30 cellular contexts compared by ENCODE assay signal in genomic region chr19:37959665-37960114, GRCh38. TPM values are rescaled to one million over a fixed set of nuclear protein-coding genes. Genes with fewer than 3 reads are reported as not detected.
DNase-seq lines count a peak whose midpoint lies in the region; ATAC-seq, FAIRE-seq and TF ChIP-seq lines count a peak whose summit lies in the region.
"Had no signal": no experiment of that assay in that cellular context is flagged by ENCODE, and none has a peak within 500 bp of the region (broad histone marks: within the 10 kb centered on the region; RNA-seq: fewer than 3 reads in every experiment).

No MANE protein-coding gene starts in this region.

- H3K36me3 ChIP-seq in ACC112 (ENCODE audit: insufficient read depth, low read length) (peaks cover 4% of the 10 kb centered on the region; the same call in 1 of the 2 replicates), OCI-LY7 (ENCODE audit: insufficient read depth, low read length) (peaks cover 25% of the 10 kb centered on the region)
- H3K36me3 ChIP-seq: BE2C, tibial nerve had no signal

- peaks cover 20% of the 10 kb centered on the region; the same call in 1 of the 2 replicates for H3K9me3 ChIP-seq in OCI-LY7 (ENCODE audit: low read length)

- H4K20me1 ChIP-seq in OCI-LY7 (ENCODE audit: insufficient read depth, low read length), result no peaks in the 10 kb centered on the region

- intact Hi-C loops in OCI-LY7 (cut with micrococcal nuclease; ENCODE audit: unreplicated experiment), result loop anchor here (5.0 kb wide), 1 partner anchor 32 kb away; no protein-coding TSS in a partner anchor
- intact Hi-C loops in activated T-helper 1 cell treated with anti-CD3 and anti-CD28 coated beads, Interleukin-12 subunit alpha, Interleukin-12 subunit beta, Interleukin-2, Interleukin-4 antibody, amounts not matched to agents 30 ng/mL and 10 ng/mL and 1 ng/mL, durations not matched to agents 14 hours and 24 hours and 36 hours (cut with micrococcal nuclease), result no loop called here

- H3K9me2 ChIP-seq in OCI-LY7 (ENCODE audit: insufficient read depth, low read length), result no peaks in the 10 kb centered on the region

- peaks cover 2% of the 10 kb centered on the region for H3K36me3 Mint-ChIP-seq in activated T-helper 1 cell treated with anti-CD3 and anti-CD28 coated beads, Interleukin-12 subunit alpha, Interleukin-12 subunit beta, Interleukin-2, Interleukin-4 antibody, amounts not matched to agents 30 ng/mL and 10 ng/mL and 1 ng/mL, durations not matched to agents 14 hours and 24 hours and 36 hours (ENCODE audit: low read depth)

- no peak overlapping the region for H3K27ac Mint-ChIP-seq in activated T-helper 1 cell treated with anti-CD3 and anti-CD28 coated beads, Interleukin-12 subunit alpha, Interleukin-12 subunit beta, Interleukin-2, Interleukin-4 antibody, amounts not matched to agents 30 ng/mL and 10 ng/mL and 1 ng/mL, durations not matched to agents 14 hours and 24 hours and 36 hours
- H3K27ac Mint-ChIP-seq: activated CD4-positive, alpha-beta memory T cell treated with anti-CD3 and anti-CD28 coated beads for 36 hours; activated naive CD4-positive, alpha-beta T cell treated with anti-CD3 and anti-CD28 coated beads for 36 hours; brain; immature natural killer cell; T-cell had no signal

- H3K79me2 ChIP-seq in ACC112 (ENCODE audit: control insufficient read depth, insufficient read depth, low read length, unreplicated experiment), result peaks cover 20% of the 10 kb centered on the region
- H3K79me2 ChIP-seq in OCI-LY7 (ENCODE audit: insufficient read depth, low read depth, low read length), result peaks cover 82% of the 10 kb centered on the region

- H3K4me1 ChIP-seq in ACC112 (ENCODE audit: control insufficient read depth, insufficient read depth, low read length, unreplicated experiment) (peaks cover 8% of the 10 kb centered on the region), OCI-LY7 (ENCODE audit: insufficient read depth, low read length, poor library complexity, severe bottlenecking) (peaks cover 56% of the 10 kb centered on the region)
- H3K4me1 ChIP-seq: parathyroid adenoma had no signal

- peaks cover 28% of the 10 kb centered on the region for H3K9me3 Mint-ChIP-seq in activated T-helper 1 cell treated with anti-CD3 and anti-CD28 coated beads, Interleukin-12 subunit alpha, Interleukin-12 subunit beta, Interleukin-2, Interleukin-4 antibody, amounts not matched to agents 30 ng/mL and 10 ng/mL and 1 ng/mL, durations not matched to agents 14 hours and 24 hours and 36 hours

- no TSS peak for BruUV-seq in OCI-LY7 (replicated peaks; lab: Mats Ljungman, UMichigan)

- DNase-seq in GM12864 (ENCODE audit: low read depth) (no peak), OCI-LY7 (ENCODE audit: low spot score) (no peak), DMS53 (lab: John Stamatoyannopoulos, UW) (no peak)
- no peak for DNase-seq in activated CD4-positive, alpha-beta T cell treated with anti-CD3 and anti-CD28 coated beads for 1 hour
- no peak for DNase-seq in activated T-helper 1 cell treated with anti-CD3 and anti-CD28 coated beads, Interleukin-12 subunit alpha, Interleukin-12 subunit beta, Interleukin-2, Interleukin-4 antibody, amounts not matched to agents 30 ng/mL and 10 ng/mL and 1 ng/mL, durations not matched to agents 14 hours and 24 hours and 36 hours (ENCODE audit: low spot score)
- DNase-seq: ACHN; activated CD4-positive, alpha-beta memory T cell treated with anti-CD3 and anti-CD28 coated beads for 36 hours; activated naive CD4-positive, alpha-beta T cell treated with anti-CD3 and anti-CD28 coated beads for 36 hours; BE2C; dorsolateral prefrontal cortex; GM23248; immature natural killer cell; Kasumi-1; NCI-H1436 treated with DMSO at 0.1 percent for 48 hours; NCI-H446 treated with DMSO at 0.1 percent for 48 hours; NCI-H82; stimulated activated CD4-positive, alpha-beta T cell treated with anti-CD3 and anti-CD28 coated beads, Interleukin-1b, Interleukin-23, amount 100 ng/mL, for 48 hours; T-cell had no signal

- POLR2A ChIA-PET in OCI-LY7 (lab: Charles Lee), result interaction anchor here (0.6 kb wide), 1 partner anchor 20 kb away, joined by 3 read pairs; no protein-coding TSS in a partner anchor

- no peak for TF ChIP-seq POLR2A in GM18505 (IDR thresholded peaks at IDR 0.05; ENCODE audit: borderline replicate concordance, extremely low read depth, insufficient read depth, insufficient read length)

- H3K4me3 ChIP-seq in ACC112 (ENCODE audit: low read depth, low read length) (peak overlapping the region; percentile 29; the same call in 1 of the 2 replicates), GM12864 (ENCODE audit: low read depth, low read length) (peak overlapping the region; percentile 16; the same call in 1 of the 2 replicates), OCI-LY7 (ENCODE audit: low read depth, low read length, poor library complexity, severe bottlenecking) (peak overlapping the region; percentile 7)
- H3K4me3 ChIP-seq: dorsolateral prefrontal cortex, GM23248, smooth muscle cell, tibial nerve had no signal

- H3K4me3 Mint-ChIP-seq in activated T-helper 1 cell treated with anti-CD3 and anti-CD28 coated beads, Interleukin-12 subunit alpha, Interleukin-12 subunit beta, Interleukin-2, Interleukin-4 antibody, amounts not matched to agents 30 ng/mL and 10 ng/mL and 1 ng/mL, durations not matched to agents 14 hours and 24 hours and 36 hours, result no peak overlapping the region
- H3K4me3 Mint-ChIP-seq: activated CD4-positive, alpha-beta memory T cell treated with anti-CD3 and anti-CD28 coated beads for 36 hours; activated naive CD4-positive, alpha-beta T cell treated with anti-CD3 and anti-CD28 coated beads for 36 hours; brain; immature natural killer cell; T-cell had no signal

- peak; percentile 17 for FAIRE-seq in islet of Langerhans (lab: Jason Lieb, UNC)

- H3K27ac ChIP-seq in ACC112 (ENCODE audit: low read depth, low read length) (peak overlapping the region; percentile 23; the same call in 1 of the 2 replicates), OCI-LY7 (ENCODE audit: low read depth, low read length, poor library complexity, severe bottlenecking) (peak overlapping the region; percentile 41)
- H3K27ac ChIP-seq: dorsolateral prefrontal cortex, GM23248, parathyroid adenoma, RWPE1, tibial nerve had no signal

- H2AFZ ChIP-seq in ACC112 (ENCODE audit: low read length, unreplicated experiment), result no peak overlapping the region
- no peak overlapping the region for H2AFZ ChIP-seq in OCI-LY7 (ENCODE audit: low read length)
- H2AFZ ChIP-seq: GM23248, parathyroid adenoma had no signal

- CTCF ChIA-PET in OCI-LY7 (lab: Charles Lee; ENCODE audit: unreplicated experiment), result no interaction called here

- H3K4me2 ChIP-seq in OCI-LY7 (ENCODE audit: low read length), result peak overlapping the region; percentile 50
- H3K4me2 ChIP-seq: smooth muscle cell had no signal

- no peaks in the 10 kb centered on the region for H3K4me1 Mint-ChIP-seq in activated T-helper 1 cell treated with anti-CD3 and anti-CD28 coated beads, Interleukin-12 subunit alpha, Interleukin-12 subunit beta, Interleukin-2, Interleukin-4 antibody, amounts not matched to agents 30 ng/mL and 10 ng/mL and 1 ng/mL, durations not matched to agents 14 hours and 24 hours and 36 hours (ENCODE audit: low read depth)

- no peaks in the 10 kb centered on the region for H3K27me3 ChIP-seq in ACC112 (ENCODE audit: insufficient read depth, low read length)
- H3K27me3 ChIP-seq: BE2C, dorsolateral prefrontal cortex, tibial nerve had no signal

- no peak for ATAC-seq in GM18505 (IDR thresholded peaks at IDR 0.05; ENCODE audit: unreplicated experiment)
- ATAC-seq: left lobe of liver, T-cell had no signal

- TF ChIP-seq CTCF in GM12864 (IDR thresholded peaks at IDR 0.05; ENCODE audit: low read depth, low read length, missing control alignments) (no peak), OCI-LY7 (conservative IDR thresholded peaks at IDR 0.05; ENCODE audit: low read length) (no peak)

- no peaks in the 10 kb centered on the region for H3K27me3 Mint-ChIP-seq in activated T-helper 1 cell treated with anti-CD3 and anti-CD28 coated beads, Interleukin-12 subunit alpha, Interleukin-12 subunit beta, Interleukin-2, Interleukin-4 antibody, amounts not matched to agents 30 ng/mL and 10 ng/mL and 1 ng/mL, durations not matched to agents 14 hours and 24 hours and 36 hours (ENCODE audit: insufficient read depth)
- H3K27me3 Mint-ChIP-seq: activated CD4-positive, alpha-beta memory T cell treated with anti-CD3 and anti-CD28 coated beads for 36 hours; brain; T-cell had no signal

RNA-seq across cellular contexts. Expression of gene SIPA1L3, which starts 52.7 kb away (rescaled TPM):
- total RNA-seq in OCI-LY7 (2014; rRNA removed; shearing (Covaris generic)), result 21.2 and 36.3 TPM in 2 replicates
- 70.7 and 84.4 TPM in 2 replicates for total RNA-seq in OCI-LY7 (2022)
- 16.7 and 18.4 TPM in 2 replicates for total RNA-seq in activated T-helper 1 cell treated with anti-CD3 and anti-CD28 coated beads, Interleukin-12 subunit alpha, Interleukin-12 subunit beta, Interleukin-2, Interleukin-4 antibody, amounts not matched to agents 30 ng/mL and 10 ng/mL and 1 ng/mL, durations not matched to agents 14 hours and 24 hours and 36 hours

RNA-seq across cellular contexts. Expression of gene WDR87, which starts 53.3 kb away (rescaled TPM):
- 0.08 TPM in 1 of 2 replicates, not detected in the other for total RNA-seq in OCI-LY7 (2014; rRNA removed; shearing (Covaris generic))
- 0.08 and 0.09 TPM in 2 replicates for total RNA-seq in OCI-LY7 (2022)
- not detected in 2 replicates for total RNA-seq in activated T-helper 1 cell treated with anti-CD3 and anti-CD28 coated beads, Interleukin-12 subunit alpha, Interleukin-12 subunit beta, Interleukin-2, Interleukin-4 antibody, amounts not matched to agents 30 ng/mL and 10 ng/mL and 1 ng/mL, durations not matched to agents 14 hours and 24 hours and 36 hours
- total RNA-seq: activated CD4-positive, alpha-beta memory T cell treated with anti-CD3 and anti-CD28 coated beads for 36 hours; activated naive CD4-positive, alpha-beta T cell treated with anti-CD3 and anti-CD28 coated beads for 36 hours; chondrocyte; glomerular endothelial cell; GM23248; left lobe of liver; SK-MEL-5; smooth muscle cell; T-cell; tibial nerve had no signal
